17 cellular contexts compared by ENCODE assay signal in the genomic region with DNA sequence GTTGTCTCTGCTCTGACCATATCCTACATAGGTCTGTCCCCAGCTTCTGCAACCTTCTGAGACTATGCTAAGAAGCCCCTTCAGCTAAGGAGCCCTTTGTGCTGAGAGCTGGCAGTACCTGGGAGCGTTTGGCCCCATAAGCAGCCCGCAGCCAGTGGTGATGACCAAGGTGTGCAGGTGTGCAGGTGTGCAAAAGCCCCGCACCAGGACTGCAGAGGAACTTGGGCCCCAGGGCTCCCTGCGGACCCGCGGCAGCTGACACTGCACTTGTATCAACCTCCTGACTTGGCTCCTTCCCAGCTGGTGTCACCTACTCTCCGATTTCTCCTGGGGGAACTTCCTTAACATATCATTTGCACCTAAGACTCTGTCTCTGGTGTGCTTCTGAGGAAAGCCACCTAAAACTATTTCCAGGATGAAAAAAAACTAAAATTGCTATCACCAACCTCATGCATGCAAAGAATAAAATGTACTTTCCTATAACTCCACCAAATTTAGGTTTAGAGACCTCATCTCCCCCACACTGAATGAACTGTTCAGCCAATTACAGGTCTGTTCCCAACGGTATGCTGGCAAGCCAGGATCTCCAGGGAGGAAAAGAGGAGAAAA. TPM values are rescaled to one million over a fixed set of nuclear protein-coding genes. Genes with fewer than 3 reads are reported as not detected.
DNase-seq lines count a peak whose midpoint lies in the region; FAIRE-seq and TF ChIP-seq lines count a peak whose summit lies in the region.
"Had no signal": no experiment of that assay in that cellular context is flagged by ENCODE, and none has a peak within 500 bp of the region (broad histone marks: within the 10 kb centered on the region; RNA-seq: fewer than 3 reads in every experiment).

No MANE protein-coding gene starts in this region.

- no peak for FAIRE-seq in frontal cortex (lab: Jason Lieb, UNC)
- FAIRE-seq: A204.1, GM12892, H54, HepG2 had no signal

- no peak for TF ChIP-seq CTCF in endodermal cell (conservative IDR thresholded peaks at IDR 0.05)
- TF ChIP-seq CTCF in osteocyte (IDR thresholded peaks at IDR 0.05), result no peak

- H3K4me3 ChIP-seq in endodermal cell (ENCODE audit: low read length), result no peak overlapping the region
- H3K4me3 ChIP-seq: GM23248 had no signal

- peaks cover 13% of the 10 kb centered on the region for H3K4me1 ChIP-seq in endodermal cell (ENCODE audit: control insufficient read depth, insufficient read depth, low read length)

- no peaks in the 10 kb centered on the region for H3K9me3 ChIP-seq in endodermal cell (ENCODE audit: control insufficient read depth, low read length)

- H3K27me3 ChIP-seq in endodermal cell (ENCODE audit: control insufficient read depth, insufficient read depth, low read length, poor library complexity, severe bottlenecking), result no peaks in the 10 kb centered on the region

- no peak overlapping the region for H3K27ac ChIP-seq in endodermal cell (ENCODE audit: low read depth, low read length)
- H3K27ac ChIP-seq: GM23248 had no signal

- H3K36me3 Mint-ChIP-seq in endodermal cell (ENCODE audit: low read depth) (no peaks in the 10 kb centered on the region), osteocyte (ENCODE audit: unreplicated experiment) (no peaks in the 10 kb centered on the region)

- no peak overlapping the region for H3K9ac ChIP-seq in endodermal cell (ENCODE audit: extremely low read depth, low read length, poor library complexity, severe bottlenecking)
- H3K9ac ChIP-seq: GM23248 had no signal

- H3K36me3 ChIP-seq in endodermal cell (ENCODE audit: control insufficient read depth, insufficient read depth, low read length), result no peaks in the 10 kb centered on the region

- H3K9me3 Mint-ChIP-seq in endodermal cell (no peaks in the 10 kb centered on the region), osteocyte (ENCODE audit: unreplicated experiment) (no peaks in the 10 kb centered on the region)
- H3K9me3 Mint-ChIP-seq: CD4-positive, alpha-beta T cell had no signal

- H3K4me3 Mint-ChIP-seq in endodermal cell (no peak overlapping the region), osteocyte (ENCODE audit: unreplicated experiment) (no peak overlapping the region)
- H3K4me3 Mint-ChIP-seq: B cell; CD4-positive, alpha-beta T cell had no signal

- H3K27ac Mint-ChIP-seq in endodermal cell, result no peak overlapping the region
- H3K27ac Mint-ChIP-seq in osteocyte (ENCODE audit: unreplicated experiment), result no peak overlapping the region
- H3K27ac Mint-ChIP-seq: B cell; CD4-positive, alpha-beta T cell had no signal

- DNase-seq in NCI-H2171 treated with DMSO at 0.1 percent for 48 hours (lab: John Stamatoyannopoulos, UW) (peak; percentile 45), NCI-H2171 (lab: John Stamatoyannopoulos, UW) (no peak), NCI-H510A (lab: John Stamatoyannopoulos, UW) (peak; percentile 2), endodermal cell (peak; percentile 33), osteocyte (ENCODE audit: extremely low spot score, unreplicated experiment) (peak; percentile 69), NCI-H1092 treated with DMSO at 0.1 percent for 48 hours (lab: John Stamatoyannopoulos, UW) (no peak), frontal cortex (ENCODE audit: low spot score in 2 of 2) (no peak)
- DNase-seq: C1 segment of cervical spinal cord; CD4-positive, alpha-beta T cell; DND-41; GDM1; GM23248 had no signal

- H3K4me1 Mint-ChIP-seq in endodermal cell, result peaks cover 14% of the 10 kb centered on the region
- no peaks in the 10 kb centered on the region for H3K4me1 Mint-ChIP-seq in osteocyte (ENCODE audit: unreplicated experiment)
- H3K4me1 Mint-ChIP-seq: B cell had no signal

- WGBS in endodermal cell (ENCODE audit: insufficient coverage in 1 of 2, insufficient read length in 1 of 2), 2 experiments, result 85 to 89% methylated on average over 6 to 7 of the region's 8 CpGs

- peaks cover 9% of the 10 kb centered on the region for H3K27me3 Mint-ChIP-seq in endodermal cell (ENCODE audit: insufficient read depth)
- H3K27me3 Mint-ChIP-seq in osteocyte (ENCODE audit: unreplicated experiment), result peaks cover 59% of the 10 kb centered on the region

RNA-seq across cellular contexts. Expression of gene GNAL, which starts 16.1 kb away (rescaled TPM):
- 10 to 100 TPM; 37.9 to 58.2 TPM for total RNA-seq in endodermal cell
- 16.0 TPM for polyA plus RNA-seq in endodermal cell (2013, experiment 1 of 2)
- polyA plus RNA-seq in endodermal cell (2013, experiment 2 of 2), result 17.5 TPM
- total RNA-seq in osteocyte, result 1.2 and 1.3 TPM in 2 replicates
- 92.9 TPM for total RNA-seq in frontal cortex

Comparison
In these comparisons a context has a peak if more than half of its experiments do, and no peak if none do; other contexts are left out.
1. DNase-seq: peak in NCI-H2171 treated with DMSO at 0.1 percent for 48 hours (single experiment), NCI-H510A (single experiment), endodermal cell (single experiment) and osteocyte (single experiment); none in NCI-H2171 (single experiment), NCI-H1092 treated with DMSO at 0.1 percent for 48 hours (single experiment) and frontal cortex (0 of 2).
2. RNA of gene GNAL, which starts 16.1 kb away (total RNA-seq): 92.9 TPM in frontal cortex (single experiment) and 37.9 to 58.2 TPM in endodermal cell; 1.2 to 1.3 TPM in osteocyte; every median in the first group is over 10 times any median in the second.